ENCODE assay signal across 1 cellular context in the genomic region with DNA sequence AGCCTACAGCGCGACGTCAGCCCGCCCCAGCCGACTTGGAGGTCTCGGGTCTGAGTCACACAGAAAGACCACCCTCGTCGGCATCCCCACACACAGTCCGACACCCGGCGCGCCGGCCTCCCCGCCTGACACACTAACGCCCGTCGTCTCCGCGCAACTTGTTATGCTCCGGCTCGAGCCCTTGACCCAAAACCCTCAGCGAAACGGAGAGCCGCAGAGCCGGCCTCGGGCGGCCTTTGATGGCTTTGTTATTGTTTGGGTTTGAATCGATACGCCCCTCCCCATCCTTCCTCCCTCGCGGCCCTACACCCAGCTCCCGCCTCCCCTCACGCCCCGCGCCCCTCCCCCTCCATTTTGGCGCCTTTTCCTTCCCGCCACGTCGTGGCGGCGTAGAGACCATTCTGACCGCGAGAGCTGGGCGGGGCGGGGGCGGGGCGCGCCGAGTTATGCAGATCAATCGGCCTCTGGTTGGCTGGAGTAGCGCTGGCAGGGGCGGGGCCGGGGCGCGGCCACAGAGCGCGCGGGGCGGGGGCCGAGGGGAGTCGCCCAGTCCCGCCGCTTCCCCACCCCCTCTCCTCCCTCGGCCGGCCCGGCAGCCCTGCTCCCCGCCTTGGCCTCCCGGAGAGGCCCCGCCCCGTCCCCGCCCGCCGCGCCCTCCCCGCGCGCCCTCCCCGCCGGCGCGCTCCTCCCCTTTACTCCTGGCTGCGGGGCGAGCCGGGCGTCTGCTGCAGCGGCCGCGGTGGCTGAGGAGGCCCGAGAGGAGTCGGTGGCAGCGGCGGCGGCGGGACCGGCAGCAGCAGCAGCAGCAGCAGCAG.
TF ChIP-seq lines count a peak whose summit lies in the region.

Gene PIM1, plus strand, starts transcription at position 695 of the 815 bp plus-strand sequence. CDS start 424 bp downstream, outside the sequence.

TF ChIP-seq in WTC11, 78 proteins besides CTCF, POLR2A, EP300 and RAD21 (continued from another document):
- TF ChIP-seq JUN (CRISPR knock-in tag; IDR thresholded peaks at IDR 0.05) (0 out of 2 replicates have a peak, but pooled peaks have one; percentile 23), KAT7 (CRISPR knock-in tag; IDR thresholded peaks at IDR 0.05; ENCODE audit: borderline replicate concordance) (no peak), ZNF396 (CRISPR knock-in tag; IDR thresholded peaks at IDR 0.05; ENCODE audit: borderline replicate concordance) (no peak), E2F4 (CRISPR knock-in tag; IDR thresholded peaks at IDR 0.05; ENCODE audit: borderline replicate concordance, low read depth) (peak; percentile 94), SP1 (CRISPR knock-in tag; conservative IDR thresholded peaks at IDR 0.05) (peak; percentile 93), ATF1 (CRISPR knock-in tag; IDR thresholded peaks at IDR 0.05) (no peak), RORB (CRISPR knock-in tag; IDR thresholded peaks at IDR 0.05) (no peak), PRDM15 (CRISPR knock-in tag; IDR thresholded peaks at IDR 0.05) (no peak), NFATC4 (CRISPR knock-in tag; IDR thresholded peaks at IDR 0.05) (no peak), ZNF671 (CRISPR knock-in tag; IDR thresholded peaks at IDR 0.05) (no peak), EMX1 (CRISPR knock-in tag; IDR thresholded peaks at IDR 0.05) (no peak), ZNF232 (CRISPR knock-in tag; IDR thresholded peaks at IDR 0.05) (no peak; the same call in 1 of the 2 replicates), FOXK1 (CRISPR knock-in tag; IDR thresholded peaks at IDR 0.05) (peak; percentile 58; the same call in 1 of the 2 replicates), ATF3 (CRISPR knock-in tag; conservative IDR thresholded peaks at IDR 0.05) (no peak), GTF2I (CRISPR knock-in tag; conservative IDR thresholded peaks at IDR 0.05) (no peak)
- TF ChIP-seq, protein P1, sequence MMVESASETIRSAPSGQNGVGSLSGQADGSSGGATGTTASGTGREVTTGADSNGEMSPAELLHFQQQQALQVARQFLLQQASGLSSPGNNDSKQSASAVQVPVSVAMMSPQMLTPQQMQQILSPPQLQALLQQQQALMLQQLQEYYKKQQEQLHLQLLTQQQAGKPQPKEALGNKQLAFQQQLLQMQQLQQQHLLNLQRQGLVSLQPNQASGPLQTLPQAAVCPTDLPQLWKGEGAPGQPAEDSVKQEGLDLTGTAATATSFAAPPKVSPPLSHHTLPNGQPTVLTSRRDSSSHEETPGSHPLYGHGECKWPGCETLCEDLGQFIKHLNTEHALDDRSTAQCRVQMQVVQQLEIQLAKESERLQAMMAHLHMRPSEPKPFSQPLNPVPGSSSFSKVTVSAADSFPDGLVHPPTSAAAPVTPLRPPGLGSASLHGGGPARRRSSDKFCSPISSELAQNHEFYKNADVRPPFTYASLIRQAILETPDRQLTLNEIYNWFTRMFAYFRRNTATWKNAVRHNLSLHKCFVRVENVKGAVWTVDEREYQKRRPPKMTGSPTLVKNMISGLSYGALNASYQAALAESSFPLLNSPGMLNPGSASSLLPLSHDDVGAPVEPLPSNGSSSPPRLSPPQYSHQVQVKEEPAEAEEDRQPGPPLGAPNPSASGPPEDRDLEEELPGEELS (CRISPR knock-in tag; IDR thresholded peaks at IDR 0.05) = no peak
